Comparison of ENCODE assay signal across 25 cellular contexts in genomic region chr20:33301192-33301930, GRCh38. TPM values are rescaled to one million over a fixed set of nuclear protein-coding genes. Genes with fewer than 3 reads are reported as not detected.
DNase-seq lines count a peak whose midpoint lies in the region; ATAC-seq, FAIRE-seq and TF ChIP-seq lines count a peak whose summit lies in the region.
"Had no signal": no experiment of that assay in that cellular context is flagged by ENCODE, and none has a peak within 500 bp of the region (broad histone marks: within the 10 kb centered on the region; RNA-seq: fewer than 3 reads in every experiment).

No MANE protein-coding gene starts in this region.

- 28% methylated on average over 11 of the region's 11 CpGs for WGBS in GM12878 (ENCODE audit: insufficient coverage, insufficient replicate concordance, low lambda C conversion rate, missing lambda C conversion rate)

- intact Hi-C loops in activated CD4-positive, alpha-beta T cell treated with anti-CD3 and anti-CD28 coated beads for 36 hours (cut with DNase I, micrococcal nuclease), result no loop called here
- intact Hi-C loops in GM12878 (cut with micrococcal nuclease; ENCODE audit: unreplicated experiment), result no loop called here

- no peaks in the 10 kb centered on the region for H3K4me1 Mint-ChIP-seq in activated CD4-positive, alpha-beta T cell treated with anti-CD3 and anti-CD28 coated beads for 36 hours
- H3K4me1 Mint-ChIP-seq: activated naive CD8-positive, alpha-beta T cell treated with anti-CD3 and anti-CD28 coated beads, Interleukin-2, amount 50 U/mL, for 24 hours had no signal

- H3K27ac Mint-ChIP-seq in activated CD4-positive, alpha-beta T cell treated with anti-CD3 and anti-CD28 coated beads for 36 hours, result no peak overlapping the region
- H3K27ac Mint-ChIP-seq: activated naive CD8-positive, alpha-beta T cell treated with anti-CD3 and anti-CD28 coated beads, Interleukin-2, amount 50 U/mL, for 24 hours; CD8-positive, alpha-beta T cell had no signal

- in situ Hi-C loops in GM12878 (cut with MboI), result no loop called here

- no peak overlapping the region for H3K9ac ChIP-seq in Karpas-422 (ENCODE audit: low read length)
- H3K9ac ChIP-seq in GM12878 (ENCODE audit: control insufficient read depth, insufficient read depth, low read length), result no peak overlapping the region

- H3K36me3 ChIP-seq in Karpas-422 (ENCODE audit: insufficient read depth, low read length) (no peaks in the 10 kb centered on the region), GM12878 (ENCODE audit: control insufficient read depth in 2 of 2, insufficient read depth in 2 of 2, low read length in 1 of 2) (no peaks in the 10 kb centered on the region), osteoblast (ENCODE audit: insufficient read depth, low read length) (no peaks in the 10 kb centered on the region)
- H3K36me3 ChIP-seq: heart right ventricle, upper lobe of left lung, WERI-Rb-1 had no signal

- TF ChIP-seq CTCF in GM12878 (IDR thresholded peaks at IDR 0.05 in 2 of 3, conservative IDR thresholded peaks at IDR 0.05 in 1 of 3; ENCODE audit: control insufficient read depth in 2 of 3, extremely low read depth in 1 of 3, insufficient read depth in 1 of 3, low read depth in 3 of 3, low read length in 3 of 3), result no peak
- TF ChIP-seq CTCF in osteoblast (IDR thresholded peaks at IDR 0.05; ENCODE audit: extremely low read depth, low read depth, low read length), result no peak

- TF ChIP-seq RAD21 in GM12878 (IDR thresholded peaks at IDR 0.05; ENCODE audit: insufficient read depth, low read depth, low read length), result no peak

- H3K9me3 Mint-ChIP-seq in activated CD4-positive, alpha-beta T cell treated with anti-CD3 and anti-CD28 coated beads for 36 hours (ENCODE audit: low read depth), result no peaks in the 10 kb centered on the region
- H3K9me3 Mint-ChIP-seq: activated naive CD8-positive, alpha-beta T cell treated with anti-CD3 and anti-CD28 coated beads, Interleukin-2, amount 50 U/mL, for 24 hours; CD8-positive, alpha-beta T cell; neural crest cell had no signal

- no peak for TF ChIP-seq EP300 in GM12878 (IDR thresholded peaks at IDR 0.05; ENCODE audit: borderline replicate concordance in 1 of 2, control insufficient read depth in 1 of 2, low read depth in 2 of 2, low read length in 2 of 2)

- DNase-seq in activated CD4-positive, alpha-beta T cell treated with anti-CD3 and anti-CD28 coated beads for 36 hours, result peak; percentile 11
- DNase-seq in activated CD4-positive, alpha-beta T cell treated with anti-CD3 and anti-CD28 coated beads, Interleukin-2, amount 50 U/mL, for 4 hours, result no peak
- peak; percentile 58 for DNase-seq in Karpas-422
- no peak for DNase-seq in GM12878 (ENCODE audit: low read depth, low spot score)
- DNase-seq in osteoblast (ENCODE audit: insufficient read length, low spot score, missing footprints), result peak; percentile 89
- no peak for DNase-seq in ureter (ENCODE audit: low spot score)
- DNase-seq in CD1c-positive myeloid dendritic cell (ENCODE audit: extremely low spot score), result no peak
- DNase-seq: activated naive CD8-positive, alpha-beta T cell treated with anti-CD3 and anti-CD28 coated beads, Interleukin-2, amount 50 U/mL, for 24 hours; CD8-positive, alpha-beta T cell; DND-41; effector CD8-positive, alpha-beta T cell; heart right ventricle; NCI-H1436 treated with DMSO at 0.1 percent for 48 hours; stimulated activated naive CD4-positive, alpha-beta T cell; T-helper 1 cell; upper lobe of left lung; WERI-Rb-1 had no signal

- peaks cover 6% of the 10 kb centered on the region for H3K27me3 Mint-ChIP-seq in activated CD4-positive, alpha-beta T cell treated with anti-CD3 and anti-CD28 coated beads for 36 hours

- 0 out of 2 replicates have a peak, but pooled peaks cover 4% of the 10 kb centered on the region for H4K20me1 ChIP-seq in Karpas-422 (ENCODE audit: insufficient read depth, low read depth, low read length)
- no peaks in the 10 kb centered on the region for H4K20me1 ChIP-seq in GM12878 (ENCODE audit: control insufficient read depth, insufficient read depth)
- no peaks in the 10 kb centered on the region for H4K20me1 ChIP-seq in osteoblast (ENCODE audit: insufficient read depth, low read length)

- peaks cover 29% of the 10 kb centered on the region for H3K4me1 ChIP-seq in Karpas-422 (ENCODE audit: low read length)
- H3K4me1 ChIP-seq in GM12878 (ENCODE audit: control insufficient read depth, insufficient read depth, low read length), result no peaks in the 10 kb centered on the region
- peaks cover 3% of the 10 kb centered on the region for H3K4me1 ChIP-seq in osteoblast (ENCODE audit: insufficient read depth, low read length)

- H3K9me2 ChIP-seq in Karpas-422 (replicated peaks; ENCODE audit: insufficient read depth, low read length), result no peaks in the 10 kb centered on the region

- H2AFZ ChIP-seq in Karpas-422 (ENCODE audit: low read length) (no peak overlapping the region), GM12878 (ENCODE audit: control insufficient read depth, low read depth, low read length) (no peak overlapping the region), osteoblast (ENCODE audit: low read length) (peak overlapping the region; percentile 42)

- SMC1A ChIA-PET in GM12878 (lab: Charles Lee; ENCODE audit: uncharacterized antibody, unreplicated experiment), result interaction anchor here (1.6 kb wide), 1 partner anchor 9 kb away, joined by 5 read pairs; no protein-coding TSS in a partner anchor

- POLR2A ChIA-PET in activated CD4-positive, alpha-beta T cell treated with anti-CD3 and anti-CD28 coated beads for 36 hours (lab: Charles Lee), result no interaction called here
- POLR2A ChIA-PET in GM12878 (lab: Charles Lee), result no interaction called here

- peaks cover 5% of the 10 kb centered on the region; the same call in 1 of the 2 replicates for H3K27me3 ChIP-seq in Karpas-422 (ENCODE audit: low read length)
- H3K27me3 ChIP-seq in GM12878 (replicated peaks in 1 of 2; ENCODE audit: control insufficient read depth in 2 of 2, insufficient read depth in 2 of 2, low read length in 1 of 2), result peaks cover 0 to 2% of the 10 kb centered on the region in 2 experiments; a peak in 2 of 4 replicates
- H3K27me3 ChIP-seq in osteoblast (ENCODE audit: insufficient read depth, low read length), result peaks cover 5% of the 10 kb centered on the region
- H3K27me3 ChIP-seq: upper lobe of left lung had no signal

- H3K4me3 ChIP-seq in Karpas-422 (ENCODE audit: low read length) (no peak overlapping the region), GM12878 (no peak overlapping the region), osteoblast (ENCODE audit: insufficient read depth, low read length) (no peak overlapping the region)
- H3K4me3 ChIP-seq: heart right ventricle, upper lobe of left lung had no signal

- peak; percentile 47 for FAIRE-seq in GM12878 (lab: Jason Lieb, UNC)
- FAIRE-seq: A204.1, keratinocyte had no signal

- H3K4me3 Mint-ChIP-seq in activated CD4-positive, alpha-beta T cell treated with anti-CD3 and anti-CD28 coated beads for 36 hours, result no peak overlapping the region
- H3K4me3 Mint-ChIP-seq: activated naive CD8-positive, alpha-beta T cell treated with anti-CD3 and anti-CD28 coated beads, Interleukin-2, amount 50 U/mL, for 24 hours; CD8-positive, alpha-beta T cell; neural crest cell had no signal

- peak; percentile 49 for ATAC-seq in activated CD4-positive, alpha-beta T cell treated with anti-CD3 and anti-CD28 coated beads for 36 hours
- no peak for ATAC-seq in GM12878
- ATAC-seq in GM21367 (IDR thresholded peaks at IDR 0.05; ENCODE audit: unreplicated experiment), result no peak
- ATAC-seq: activated naive CD8-positive, alpha-beta T cell treated with anti-CD3 and anti-CD28 coated beads, Interleukin-2, amount 50 U/mL, for 24 hours; CD8-positive, alpha-beta T cell; heart right ventricle had no signal

- CTCF ChIA-PET in activated CD4-positive, alpha-beta T cell treated with anti-CD3 and anti-CD28 coated beads for 36 hours (lab: Charles Lee), result interaction anchor here (0.6 to 2.5 kb wide), 6 partner anchors 13 to 491 kb away, joined by 3 to 15 read pairs (median 4); no protein-coding TSS in a partner anchor
- CTCF ChIA-PET in GM12878 (lab: Yijun Ruan, JAX), result interaction anchor here (0.6 to 1.4 kb wide), 4 partner anchors 9 to 1540 kb away, joined by 3 to 5 read pairs (median 4); no protein-coding TSS in a partner anchor

- TF ChIP-seq POLR2A in GM12878 (IDR thresholded peaks at IDR 0.05; ENCODE audit: low read depth, low read length), result no peak

- H3K79me2 ChIP-seq in Karpas-422 (ENCODE audit: low read length), result no peaks in the 10 kb centered on the region
- no peaks in the 10 kb centered on the region for H3K79me2 ChIP-seq in GM12878 (ENCODE audit: control insufficient read depth, insufficient read depth, low read length)
- H3K79me2 ChIP-seq in osteoblast (ENCODE audit: insufficient read depth, low read length), result no peaks in the 10 kb centered on the region

- no TSS peak for BruUV-seq in GM12878 (replicated peaks; lab: Mats Ljungman, UMichigan)

- no peaks in the 10 kb centered on the region for H3K36me3 Mint-ChIP-seq in activated CD4-positive, alpha-beta T cell treated with anti-CD3 and anti-CD28 coated beads for 36 hours (ENCODE audit: low read depth)
- H3K36me3 Mint-ChIP-seq: CD8-positive, alpha-beta T cell had no signal

- H3K4me2 ChIP-seq in Karpas-422 (ENCODE audit: low read depth, low read length, poor library complexity, severe bottlenecking), result no peak overlapping the region
- no peak overlapping the region for H3K4me2 ChIP-seq in GM12878 (ENCODE audit: control insufficient read depth, insufficient read depth)
- H3K4me2 ChIP-seq in osteoblast (ENCODE audit: insufficient read depth, low read length), result peak overlapping the region; percentile 29

- H3K9me3 ChIP-seq in Karpas-422 (ENCODE audit: low read length), result no peaks in the 10 kb centered on the region
- no peaks in the 10 kb centered on the region; the same call in 2 of the 3 replicates for H3K9me3 ChIP-seq in GM12878 (replicated peaks; ENCODE audit: control insufficient read depth, insufficient read depth, low read length)
- no peaks in the 10 kb centered on the region for H3K9me3 ChIP-seq in osteoblast (ENCODE audit: low read depth, low read length)
- H3K9me3 ChIP-seq: heart right ventricle, upper lobe of left lung had no signal

- RAD21 ChIA-PET in GM12878 (lab: Charles Lee; ENCODE audit: unreplicated experiment), result interaction anchor here (1.3 kb wide), 1 partner anchor 399 kb away, joined by 6 read pairs; no protein-coding TSS in a partner anchor

- no peak overlapping the region for H3K27ac ChIP-seq in Karpas-422 (ENCODE audit: low read length)
- H3K27ac ChIP-seq in GM12878 (ENCODE audit: control insufficient read depth, insufficient read depth), result no peak overlapping the region
- no peak overlapping the region for H3K27ac ChIP-seq in osteoblast (ENCODE audit: low read depth, low read length)
- H3K27ac ChIP-seq: heart right ventricle, HL-60, upper lobe of left lung, WERI-Rb-1 had no signal

RNA-seq across cellular contexts. Expression of gene BPIFB1, which starts 18.3 kb away (rescaled TPM):
- total RNA-seq in activated CD4-positive, alpha-beta T cell treated with anti-CD3 and anti-CD28 coated beads for 36 hours, result not detected
- not detected in 2 replicates for total RNA-seq in Karpas-422 (2014; rRNA removed; shearing (Covaris generic); ENCODE audit: low replicate concordance)
- total RNA-seq in GM12878 (2013; cell fraction: nucleolus; rRNA removed), result not detected in 2 replicates
- total RNA-seq in GM12878 (2014; rRNA removed), result not detected in 2 replicates
- not detected in 2 replicates for total RNA-seq in GM12878 (2014; rRNA removed; fragmentation: Illumina TruSeq; extraction: Trizol)
- total RNA-seq in GM12878 (2021), result 0.13 TPM in 1 of 2 replicates, not detected in the other
- polyA plus RNA-seq in GM12878 (2011; ENCODE audit: low read depth), result not detected
- not detected in 2 replicates for polyA plus RNA-seq in GM12878 (2011; rRNA removed)
- not detected in 2 replicates for polyA plus RNA-seq in GM12878 (2011; cell fraction: cytosol; rRNA removed)
- not detected in 2 replicates for polyA plus RNA-seq in GM12878 (2011; cell fraction: nucleus; rRNA removed)
- not detected in 2 replicates for polyA plus RNA-seq in GM12878 (2012)
- not detected in 2 replicates for polyA plus RNA-seq in GM12878 (2014; fragmentation: Illumina TruSeq; extraction: Trizol)
- not detected for polyA plus RNA-seq in GM12878 (2014; fragmentation: Nextera tagmentation; extraction: Ambion mirVana)
- polyA plus RNA-seq in GM12878 (2014; rRNA removed), result not detected in 2 replicates
- not detected for polyA plus RNA-seq in GM12878 (2016; fragmentation: Nextera tagmentation; extraction: Ambion mirVana)
- polyA minus RNA-seq in GM12878 (2011; rRNA and poly(A)+ RNA removed), result not detected in 2 replicates
- not detected in 2 replicates for polyA minus RNA-seq in GM12878 (2011; cell fraction: cytosol; rRNA and poly(A)+ RNA removed)
- not detected in 2 replicates for polyA minus RNA-seq in GM12878 (2011; cell fraction: nucleus; rRNA and poly(A)+ RNA removed)
- not detected in 2 replicates for total RNA-seq in osteoblast
- total RNA-seq in ureter, result 0.65 TPM
- total RNA-seq: activated CD8-positive, alpha-beta memory T cell treated with anti-CD3 and anti-CD28 coated beads for 36 hours; cardiac septum; CD8-positive, alpha-beta T cell; fibroblast of lung; heart right ventricle; neural crest cell had no signal
- polyA plus RNA-seq: fibroblast of lung, keratinocyte had no signal

Comparison
In these comparisons a context has a peak if more than half of its experiments do, and no peak if none do; other contexts are left out.
1. DNase-seq: peak in activated CD4-positive, alpha-beta T cell treated with anti-CD3 and anti-CD28 coated beads for 36 hours (single experiment), Karpas-422 (single experiment) and osteoblast (single experiment); none in activated CD4-positive, alpha-beta T cell treated with anti-CD3 and anti-CD28 coated beads, Interleukin-2, amount 50 U/mL, for 4 hours (0 of 2), GM12878 (single experiment), ureter (single experiment) and CD1c-positive myeloid dendritic cell (single experiment).